In genomic region chr1:93448983-93449805, GRCh38 we compare ENCODE assay signal across 1 cellular context.
A peak's percentile ranks its signal among the peaks of the same experiment; 100 is the strongest.
TF ChIP-seq lines count a peak whose summit lies in the region.

No MANE protein-coding gene starts in this region.

TF ChIP-seq in HCT116, 20 proteins besides CTCF, POLR2A, EP300 and RAD21 (continued from another document):
- TF ChIP-seq ATF3 (IDR thresholded peaks at IDR 0.05) (no peak), EGR1 (IDR thresholded peaks at IDR 0.05; ENCODE audit: low read depth) (0 out of 2 replicates have a peak, but pooled peaks have one; percentile 49), EZH2 (IDR thresholded peaks at IDR 0.05) (no peak), MAX (IDR thresholded peaks at IDR 0.05) (peak; percentile 67), YY1 (IDR thresholded peaks at IDR 0.05; ENCODE audit: extremely low read depth, insufficient replicate concordance, low read depth, low read length) (no peak), SIN3A (IDR thresholded peaks at IDR 0.05; ENCODE audit: low read depth) (peak; percentile 82; the same call in 1 of the 2 replicates), ZNF274 (IDR thresholded peaks at IDR 0.05; ENCODE audit: low read depth, low read length) (no peak), JUND (IDR thresholded peaks at IDR 0.05) (no peak), FOSL1 (IDR thresholded peaks at IDR 0.05; ENCODE audit: low read depth) (no peak), ZFX (IDR thresholded peaks at IDR 0.05) (no peak; the same call in 1 of the 2 replicates), CBX3 (IDR thresholded peaks at IDR 0.05; ENCODE audit: low read depth) (no peak), SRF (IDR thresholded peaks at IDR 0.05; ENCODE audit: low read depth) (no peak), POLR2AphosphoS5 (IDR thresholded peaks at IDR 0.05; ENCODE audit: low read depth, low read length) (peak; percentile 33; the same call in 1 of the 2 replicates), TCF7L2 (IDR thresholded peaks at IDR 0.05; ENCODE audit: borderline replicate concordance, extremely low read depth, insufficient read depth, insufficient read length) (no peak), EZH2phosphoT487 (IDR thresholded peaks at IDR 0.05; ENCODE audit: borderline replicate concordance) (no peak), CEBPB (IDR thresholded peaks at IDR 0.05; ENCODE audit: low read depth) (no peak), SP1 (IDR thresholded peaks at IDR 0.05; ENCODE audit: low read depth) (peak; percentile 21; the same call in 1 of the 2 replicates), ELF1 (IDR thresholded peaks at IDR 0.05; ENCODE audit: borderline replicate concordance, low read depth) (no peak)
